In the genomic region with DNA sequence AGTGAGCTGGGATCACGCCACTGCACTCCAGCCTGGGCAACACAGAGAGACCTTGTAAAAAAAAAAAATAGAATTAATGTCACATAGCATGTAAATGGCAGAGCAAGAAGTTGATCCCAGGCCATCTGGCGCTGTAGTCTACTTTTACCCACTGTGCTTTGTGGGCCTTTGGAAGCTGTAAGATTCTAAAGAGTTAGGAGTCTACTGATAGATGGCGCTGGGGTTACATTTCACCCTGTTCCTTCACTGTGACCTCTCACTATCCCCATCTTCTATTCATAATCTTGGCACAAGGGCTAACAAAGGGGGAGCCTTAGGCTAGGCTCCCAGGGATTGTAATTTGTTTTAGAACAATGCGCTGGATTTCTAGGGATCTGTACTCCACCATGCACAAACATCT, we compare ENCODE assay signal across 16 cellular contexts. TPM values are rescaled to one million over a fixed set of nuclear protein-coding genes. Genes with fewer than 3 reads are reported as not detected.
DNase-seq lines count a peak whose midpoint lies in the region; ATAC-seq and TF ChIP-seq lines count a peak whose summit lies in the region.
"Had no signal": no experiment of that assay in that cellular context is flagged by ENCODE, and none has a peak within 500 bp of the region (broad histone marks: within the 10 kb centered on the region; RNA-seq: fewer than 3 reads in every experiment).

No MANE protein-coding gene starts in this region.

- no peak overlapping the region for H2AFZ ChIP-seq in OCI-LY3 (ENCODE audit: low read depth, low read length)

- H3K27ac ChIP-seq in OCI-LY3 (ENCODE audit: low read length): no peak overlapping the region
- H3K27ac ChIP-seq in foreskin keratinocyte: no peak overlapping the region
- H3K27ac ChIP-seq: gastrocnemius medialis, SJCRH30 had no signal

- TF ChIP-seq CTCF in GM06990 (IDR thresholded peaks at IDR 0.05; ENCODE audit: insufficient read depth, low read length, poor library complexity, severe bottlenecking): peak; percentile 33
- TF ChIP-seq CTCF in OCI-LY3 (IDR thresholded peaks at IDR 0.05; ENCODE audit: low read depth, low read length): peak; percentile 76
- peak; percentile 45 for TF ChIP-seq CTCF in foreskin keratinocyte (conservative IDR thresholded peaks at IDR 0.05)

- H4K20me1 ChIP-seq in OCI-LY3 (ENCODE audit: insufficient read depth, low read length): no peaks in the 10 kb centered on the region

- ATAC-seq in foreskin keratinocyte (no peak), T-helper 17 cell (no peak), GM18520 (IDR thresholded peaks at IDR 0.05; ENCODE audit: unreplicated experiment) (no peak)
- ATAC-seq: gastrocnemius medialis, left ventricle myocardium superior had no signal

- no peak overlapping the region for H3K9ac ChIP-seq in OCI-LY3 (ENCODE audit: low read length)

- DNase-seq in NCI-H1694 treated with DMSO at 0.1 percent for 48 hours (lab: John Stamatoyannopoulos, UW) (peak; percentile 1), NCI-H1694 (lab: John Stamatoyannopoulos, UW) (no peak), GM06990 (ENCODE audit: extremely low read depth, insufficient read length) (no peak), foreskin keratinocyte (no peak), T-helper 17 cell (no peak), NCI-H446 treated with DMSO at 0.1 percent for 48 hours (lab: John Stamatoyannopoulos, UW) (no peak)
- DNase-seq: activated CD4-positive, alpha-beta T cell treated with anti-CD3 and anti-CD28 coated beads, Interleukin-2, amount 50 U/mL, for 48 hours; activated naive CD4-positive, alpha-beta T cell treated with anti-CD3 and anti-CD28 coated beads, Interleukin-2, amount 10 ng/mL, durations not matched to agents 7 days and 5 days; gastrocnemius medialis; left ventricle myocardium superior; SJCRH30; stimulated activated CD4-positive, alpha-beta T cell treated with anti-CD3 and anti-CD28 coated beads, Interleukin-4, amount 100 ng/mL, for 1 hour had no signal

- no peaks in the 10 kb centered on the region for H3K36me3 Mint-ChIP-seq in T-helper 17 cell (ENCODE audit: low read depth)
- H3K36me3 Mint-ChIP-seq: activated naive CD4-positive, alpha-beta T cell treated with anti-CD3 and anti-CD28 coated beads, Interleukin-2, amount 10 ng/mL, durations not matched to agents 7 days and 5 days had no signal

- H3K4me3 Mint-ChIP-seq in T-helper 17 cell: no peak overlapping the region
- H3K4me3 Mint-ChIP-seq: activated naive CD4-positive, alpha-beta T cell treated with anti-CD3 and anti-CD28 coated beads, Interleukin-2, amount 10 ng/mL, durations not matched to agents 7 days and 5 days had no signal

- H3K4me1 Mint-ChIP-seq in T-helper 17 cell: peaks cover 5% of the 10 kb centered on the region

- no peaks in the 10 kb centered on the region for H3K9me3 ChIP-seq in OCI-LY3 (ENCODE audit: insufficient read depth, low read length)
- no peaks in the 10 kb centered on the region for H3K9me3 ChIP-seq in T-helper 17 cell (ENCODE audit: control insufficient read depth, low read length, poor library complexity, severe bottlenecking)
- H3K9me3 ChIP-seq: gastrocnemius medialis, SJCRH30 had no signal

- peaks cover 7% of the 10 kb centered on the region for H3K27me3 Mint-ChIP-seq in T-helper 17 cell

- H3K4me1 ChIP-seq in OCI-LY3 (ENCODE audit: low read length) (peaks cover 31% of the 10 kb centered on the region), foreskin keratinocyte (no peaks in the 10 kb centered on the region)
- H3K4me1 ChIP-seq: gastrocnemius medialis, SJCRH30 had no signal

- H3K36me3 ChIP-seq in GM06990 (ENCODE audit: control insufficient read depth, insufficient read depth, low read length) (no peaks in the 10 kb centered on the region), OCI-LY3 (replicated peaks; ENCODE audit: low read depth, low read length) (no peaks in the 10 kb centered on the region)
- H3K36me3 ChIP-seq: gastrocnemius medialis, SJCRH30 had no signal

- H3K27me3 ChIP-seq in GM06990 (replicated peaks; ENCODE audit: control insufficient read depth, insufficient read depth, low read length) (no peaks in the 10 kb centered on the region), OCI-LY3 (ENCODE audit: low read depth, low read length) (no peaks in the 10 kb centered on the region), foreskin keratinocyte (no peaks in the 10 kb centered on the region)
- H3K27me3 ChIP-seq: gastrocnemius medialis had no signal

- no peaks in the 10 kb centered on the region for H3K79me2 ChIP-seq in OCI-LY3 (ENCODE audit: low read length)

- no peak overlapping the region for H3K4me2 ChIP-seq in OCI-LY3 (ENCODE audit: low read length)

- H3K4me3 ChIP-seq in GM06990 (replicated peaks; ENCODE audit: low read depth, low read length) (no peak overlapping the region), OCI-LY3 (ENCODE audit: low read length) (no peak overlapping the region)
- H3K4me3 ChIP-seq: gastrocnemius medialis, SJCRH30 had no signal

- H3K27ac Mint-ChIP-seq in T-helper 17 cell: no peak overlapping the region
- H3K27ac Mint-ChIP-seq: activated naive CD4-positive, alpha-beta T cell treated with anti-CD3 and anti-CD28 coated beads, Interleukin-2, amount 10 ng/mL, durations not matched to agents 7 days and 5 days had no signal

RNA-seq across cellular contexts. Expression of a gene that starts 24.4 kb away (rescaled TPM):
- total RNA-seq in foreskin keratinocyte: not detected in 2 replicates
- polyA plus RNA-seq in foreskin keratinocyte: not detected in 2 replicates
- total RNA-seq in T-helper 17 cell: not detected
- total RNA-seq: G401, gastrocnemius medialis, left ventricle myocardium superior, osteocyte, SJCRH30 had no signal

RNA-seq across cellular contexts. Expression of a gene that starts 41.8 kb away (rescaled TPM):
- 0.28 and 0.48 TPM in 2 replicates for total RNA-seq in foreskin keratinocyte
- polyA plus RNA-seq in foreskin keratinocyte: 0.31 and 0.43 TPM in 2 replicates
- total RNA-seq in T-helper 17 cell: 1 to 10 TPM in 1 of 2 donors, under 1 TPM in 1; 0.78 to 1.8 TPM
- total RNA-seq: G401, osteocyte, SJCRH30 had no signal
